Comparison of ENCODE assay signal across 2 cellular contexts in the genomic region with DNA sequence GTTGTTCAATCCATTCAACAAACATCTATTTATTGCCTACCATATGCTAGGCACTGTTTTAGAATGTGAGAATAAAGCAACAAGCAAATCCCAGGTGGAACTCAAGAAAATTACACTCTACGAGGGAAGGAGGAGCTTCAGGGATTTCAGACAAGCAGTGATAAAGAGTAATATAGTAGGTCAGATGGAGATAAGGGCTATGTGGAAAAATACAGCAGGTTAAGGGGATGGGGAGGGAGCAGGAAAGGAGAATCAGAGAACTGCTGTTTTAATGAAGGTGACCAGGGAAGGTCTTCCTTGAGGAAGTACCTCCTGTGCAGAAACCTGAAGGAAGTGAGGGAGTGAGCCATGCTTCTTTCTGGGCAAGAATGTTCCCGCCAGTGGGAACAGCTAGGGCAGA.
TF ChIP-seq lines count a peak whose summit lies in the region.

No MANE protein-coding gene starts in this region.

TF ChIP-seq in A549, 52 proteins besides CTCF, POLR2A, EP300 and RAD21 (continued from another document):
- no peak for TF ChIP-seq CBX2 (IDR thresholded peaks at IDR 0.05; ENCODE audit: borderline replicate concordance, low read depth)
- no peak for TF ChIP-seq BCL3 (IDR thresholded peaks at IDR 0.05)
- no peak for TF ChIP-seq ATOH8 (CRISPR knock-in tag; IDR thresholded peaks at IDR 0.05; ENCODE audit: low read depth)
- TF ChIP-seq FOSL2 (IDR thresholded peaks at IDR 0.05) = no peak
- no peak for TF ChIP-seq FOSL2 (CRISPR knock-in tag; IDR thresholded peaks at IDR 0.05)
- TF ChIP-seq SMC3 (IDR thresholded peaks at IDR 0.05) = no peak
- no peak for TF ChIP-seq KDM1A (IDR thresholded peaks at IDR 0.05; ENCODE audit: low read depth)
- TF ChIP-seq, protein P1, sequence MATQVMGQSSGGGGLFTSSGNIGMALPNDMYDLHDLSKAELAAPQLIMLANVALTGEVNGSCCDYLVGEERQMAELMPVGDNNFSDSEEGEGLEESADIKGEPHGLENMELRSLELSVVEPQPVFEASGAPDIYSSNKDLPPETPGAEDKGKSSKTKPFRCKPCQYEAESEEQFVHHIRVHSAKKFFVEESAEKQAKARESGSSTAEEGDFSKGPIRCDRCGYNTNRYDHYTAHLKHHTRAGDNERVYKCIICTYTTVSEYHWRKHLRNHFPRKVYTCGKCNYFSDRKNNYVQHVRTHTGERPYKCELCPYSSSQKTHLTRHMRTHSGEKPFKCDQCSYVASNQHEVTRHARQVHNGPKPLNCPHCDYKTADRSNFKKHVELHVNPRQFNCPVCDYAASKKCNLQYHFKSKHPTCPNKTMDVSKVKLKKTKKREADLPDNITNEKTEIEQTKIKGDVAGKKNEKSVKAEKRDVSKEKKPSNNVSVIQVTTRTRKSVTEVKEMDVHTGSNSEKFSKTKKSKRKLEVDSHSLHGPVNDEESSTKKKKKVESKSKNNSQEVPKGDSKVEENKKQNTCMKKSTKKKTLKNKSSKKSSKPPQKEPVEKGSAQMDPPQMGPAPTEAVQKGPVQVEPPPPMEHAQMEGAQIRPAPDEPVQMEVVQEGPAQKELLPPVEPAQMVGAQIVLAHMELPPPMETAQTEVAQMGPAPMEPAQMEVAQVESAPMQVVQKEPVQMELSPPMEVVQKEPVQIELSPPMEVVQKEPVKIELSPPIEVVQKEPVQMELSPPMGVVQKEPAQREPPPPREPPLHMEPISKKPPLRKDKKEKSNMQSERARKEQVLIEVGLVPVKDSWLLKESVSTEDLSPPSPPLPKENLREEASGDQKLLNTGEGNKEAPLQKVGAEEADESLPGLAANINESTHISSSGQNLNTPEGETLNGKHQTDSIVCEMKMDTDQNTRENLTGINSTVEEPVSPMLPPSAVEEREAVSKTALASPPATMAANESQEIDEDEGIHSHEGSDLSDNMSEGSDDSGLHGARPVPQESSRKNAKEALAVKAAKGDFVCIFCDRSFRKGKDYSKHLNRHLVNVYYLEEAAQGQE (IDR thresholded peaks at IDR 0.05) = no peak
- TF ChIP-seq NPAS2 (CRISPR knock-in tag; IDR thresholded peaks at IDR 0.05; ENCODE audit: borderline replicate concordance) = no peak
- TF ChIP-seq TFCP2L1 (CRISPR knock-in tag; IDR thresholded peaks at IDR 0.05) = no peak
- TF ChIP-seq ZC3H11A (IDR thresholded peaks at IDR 0.05) = no peak
- no peak for TF ChIP-seq CEBPB (IDR thresholded peaks at IDR 0.05)
- no peak for TF ChIP-seq NFE2L2 (conservative IDR thresholded peaks at IDR 0.05; ENCODE audit: low read length)
- no peak for TF ChIP-seq CHD2 (IDR thresholded peaks at IDR 0.05; ENCODE audit: low read length, partially characterized antibody)
- TF ChIP-seq ESRRA (IDR thresholded peaks at IDR 0.05; ENCODE audit: borderline replicate concordance, low read length) = no peak
- TF ChIP-seq, protein P2, sequence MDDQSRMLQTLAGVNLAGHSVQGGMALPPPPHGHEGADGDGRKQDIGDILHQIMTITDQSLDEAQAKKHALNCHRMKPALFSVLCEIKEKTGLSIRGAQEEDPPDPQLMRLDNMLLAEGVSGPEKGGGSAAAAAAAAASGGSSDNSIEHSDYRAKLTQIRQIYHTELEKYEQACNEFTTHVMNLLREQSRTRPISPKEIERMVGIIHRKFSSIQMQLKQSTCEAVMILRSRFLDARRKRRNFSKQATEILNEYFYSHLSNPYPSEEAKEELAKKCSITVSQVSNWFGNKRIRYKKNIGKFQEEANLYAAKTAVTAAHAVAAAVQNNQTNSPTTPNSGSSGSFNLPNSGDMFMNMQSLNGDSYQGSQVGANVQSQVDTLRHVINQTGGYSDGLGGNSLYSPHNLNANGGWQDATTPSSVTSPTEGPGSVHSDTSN (IDR thresholded peaks at IDR 0.05) = no peak
- TF ChIP-seq ZSCAN20 (CRISPR knock-in tag; IDR thresholded peaks at IDR 0.05) = no peak

TF ChIP-seq in IMR-90, 13 proteins besides CTCF, POLR2A, EP300 and RAD21 (continued from another document):
- no peak for TF ChIP-seq MAZ (IDR thresholded peaks at IDR 0.05; ENCODE audit: borderline replicate concordance, low read depth, low read length)
- no peak for TF ChIP-seq BHLHE40 (IDR thresholded peaks at IDR 0.05; ENCODE audit: low read depth, low read length)
- no peak for TF ChIP-seq FOS (IDR thresholded peaks at IDR 0.05; ENCODE audit: low read depth, low read length)
